8 cellular contexts compared by ENCODE assay signal in genomic region chr2:96208144-96209010, GRCh38. TPM values are rescaled to one million over a fixed set of nuclear protein-coding genes. Genes with fewer than 3 reads are reported as not detected.
DNase-seq lines count a peak whose midpoint lies in the region; ATAC-seq, FAIRE-seq and TF ChIP-seq lines count a peak whose summit lies in the region.

TSS of gene STARD7 (minus strand) at chr2:96208827. CDS start at chr2:96208434, 393 bp downstream.

- H3K27me3 ChIP-seq in adrenal gland, result no peaks in the 10 kb centered on the region
- no peaks in the 10 kb centered on the region for H3K27me3 ChIP-seq in heart left ventricle
- no peaks in the 10 kb centered on the region for H3K27me3 ChIP-seq in upper lobe of left lung

- H3K27ac ChIP-seq in adrenal gland (peak within 1 kb of the TSS; percentile 89 to 97 (median 97)), heart left ventricle (peak within 1 kb of the TSS; percentile 84 to 100 (median 97)), upper lobe of left lung (peak within 1 kb of the TSS; percentile 91 to 97 (median 95))

- WGBS in adrenal gland, 4 donors, result 0% methylated on average over 1 to 100 of the region's 100 CpGs
- 0% methylated on average over 31 to 100 of the region's 100 CpGs for WGBS in heart left ventricle, 4 donors
- 0% methylated on average over 1 to 22 of the region's 100 CpGs for WGBS in upper lobe of left lung, 2 donors

- H3K4me3 ChIP-seq in adrenal gland (peak within 1 kb of the TSS; percentile 35 to 78 (median 70)), heart left ventricle (peak within 1 kb of the TSS; percentile 57 to 98 (median 84)), upper lobe of left lung (peak within 1 kb of the TSS; percentile 75 to 96 (median 84))

- peak; percentile 97 for FAIRE-seq in GM12891 (lab: Jason Lieb, UNC)

- ATAC-seq in HG02840 (IDR thresholded peaks at IDR 0.05; ENCODE audit: low FRiP score, unreplicated experiment) (peak; percentile 86), heart left ventricle (peak; percentile 89 to 96 (median 96)), upper lobe of left lung (ENCODE audit: low FRiP score in 2 of 2) (peak; percentile 98)

- H3K36me3 ChIP-seq in adrenal gland (replicated peaks in 1 of 2) (no peaks in the 10 kb centered on the region), heart left ventricle (peaks cover 0 to 2% (median 0%) of the 10 kb centered on the region in 9 donors), upper lobe of left lung (no peaks in the 10 kb centered on the region)

- TF ChIP-seq EP300 in upper lobe of left lung (IDR thresholded peaks at IDR 0.05), result no peak

- peaks cover 40 to 51% of the 10 kb centered on the region in 2 donors for H3K4me1 ChIP-seq in adrenal gland (replicated peaks in 1 of 2)
- peaks cover 6 to 54% (median 49%) of the 10 kb centered on the region in 12 donors for H3K4me1 ChIP-seq in heart left ventricle
- H3K4me1 ChIP-seq in upper lobe of left lung, result peaks cover 46 to 52% (median 48%) of the 10 kb centered on the region in 4 donors

- intact Hi-C loops in adrenal gland (cut with DNase I), result loop anchor here in 1 of 2 donors (10.0 kb wide), 1 partner anchor 46 kb away; no protein-coding TSS in a partner anchor
- intact Hi-C loops in heart left ventricle (cut with DNase I), result loop anchor here in 9 of 10 donors (1.0 to 10.0 kb wide), 8 partner anchors 44 to 326 kb away; partner anchors contain the start of genes ARID5A (in 1 of the 9), DUSP2 (in 1 of the 9) and TMEM127 (in 1 of the 9)
- intact Hi-C loops in posterior cingulate gyrus (cut with DNase I), result loop anchor here (2.0 to 5.0 kb wide), 2 partner anchors 58 to 61 kb away; partner anchors contain the start of genes CIAO1 and DUSP2

- H3K9me3 ChIP-seq in adrenal gland (replicated peaks in 1 of 3), result no peaks in the 10 kb centered on the region
- H3K9me3 ChIP-seq in heart left ventricle, result no peaks in the 10 kb centered on the region
- H3K9me3 ChIP-seq in upper lobe of left lung, result no peaks in the 10 kb centered on the region

- DNase-seq in GM12891 (ENCODE audit: insufficient read length, low spot score) (peak; percentile 93), NCI-H146 (lab: John Stamatoyannopoulos, UW) (peak; percentile 98), T-helper 1 cell (peak; percentile 89 to 98 (median 93)), adrenal gland (peak; percentile 99 to 100 (median 99)), heart left ventricle (peak; percentile 99), posterior cingulate gyrus (peak; percentile 95 to 100 (median 98)), upper lobe of left lung (peak; percentile 99 to 100)

- TF ChIP-seq POLR2A in GM12891 (IDR thresholded peaks at IDR 0.05; ENCODE audit: low read depth, low read length) (peak; percentile 91), adrenal gland (IDR thresholded peaks at IDR 0.05) (peak; percentile 90 to 97), heart left ventricle (IDR thresholded peaks at IDR 0.05) (peak; percentile 86 to 99), upper lobe of left lung (IDR thresholded peaks at IDR 0.05) (peak; percentile 63 to 99 (median 92))

- peak in 3 of 6 experiments; percentile 11 to 16 (median 13) for TF ChIP-seq CTCF in adrenal gland (IDR thresholded peaks at IDR 0.05)
- TF ChIP-seq CTCF in heart left ventricle (IDR thresholded peaks at IDR 0.05), result peak in 8 of 12 donors; percentile 3 to 45 (median 26)
- TF ChIP-seq CTCF in upper lobe of left lung (IDR thresholded peaks at IDR 0.05), result peak in 4 of 6 experiments; percentile 31 to 55 (median 41)

TF ChIP-seq in GM12891, 5 proteins besides CTCF, POLR2A, EP300 and RAD21:
- TF ChIP-seq PAX5 (IDR thresholded peaks at IDR 0.05; ENCODE audit: insufficient read depth, low read length, severe bottlenecking), result peak; percentile 91
- peak; percentile 94 for TF ChIP-seq POU2F2 (IDR thresholded peaks at IDR 0.05; ENCODE audit: low read depth, low read length)
- TF ChIP-seq SPI1 (IDR thresholded peaks at IDR 0.05; ENCODE audit: low read depth, low read length), result no peak
- TF ChIP-seq POLR2AphosphoS5 (IDR thresholded peaks at IDR 0.05; ENCODE audit: low read depth, low read length), result peak; percentile 93
- TF ChIP-seq TAF1 (IDR thresholded peaks at IDR 0.05; ENCODE audit: low read depth, low read length), result peak; percentile 85

RNA-seq across cellular contexts. Expression of gene STARD7, which starts in this region (rescaled TPM):
- 81.9 TPM for polyA plus RNA-seq in GM12891 (2012; ENCODE audit: low read depth, missing spikeins)
- total RNA-seq in adrenal gland (100 to 1,000 TPM; 145 to 209 (median 166) TPM), heart left ventricle (100 to 1,000 TPM; 148 to 526 (median 188) TPM), upper lobe of left lung (100 to 1,000 TPM in 4 of 6 donors, 10 to 100 TPM in 2; 76.4 to 226 (median 166) TPM)
- polyA plus RNA-seq in adrenal gland (100 to 1,000 TPM in 1 of 3 donors, 10 to 100 TPM in 2; 37.8 to 129 (median 45.9) TPM), heart left ventricle (100 to 1,000 TPM in 1 of 2 donors, 10 to 100 TPM in 1; 58.3 to 520 TPM)

Comparison
In these comparisons a context has a peak if more than half of its experiments do, and no peak if none do; other contexts are left out.
1. Peak in every context shown above with its lines: DNase-seq, ATAC-seq, H3K4me3 ChIP-seq and H3K27ac ChIP-seq.